In the genomic region with DNA sequence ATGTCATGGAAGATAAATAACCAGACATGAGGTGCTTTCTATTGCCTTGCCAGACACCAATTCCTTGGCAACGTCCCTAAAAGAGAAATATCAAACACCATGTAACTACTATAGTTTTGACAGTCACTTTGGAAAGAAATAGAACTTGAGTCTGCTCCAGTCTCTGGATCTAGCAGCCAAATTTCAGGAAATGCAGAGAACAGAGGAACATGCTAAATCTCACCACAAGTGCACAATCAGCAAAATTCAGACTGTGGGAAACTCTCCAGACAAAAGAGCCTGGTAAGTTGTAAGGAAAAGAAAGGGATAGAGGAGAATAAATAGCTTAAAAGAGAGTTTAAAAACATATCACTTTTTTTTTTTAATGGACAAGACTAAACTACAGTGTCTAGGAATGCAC, we compare ENCODE assay signal across 23 cellular contexts.
"Had no signal": no experiment of that assay in that cellular context is flagged by ENCODE, and none has a peak within 500 bp of the region (broad histone marks: within the 10 kb centered on the region; RNA-seq: fewer than 3 reads in every experiment).

No MANE protein-coding gene starts in this region.

- H3K4me3 ChIP-seq: SJSA1 had no signal

- H3K4me2 ChIP-seq: KMS-11, SK-N-SH had no signal

- H3K4me1 ChIP-seq: SJSA1 had no signal

- DNase-seq: Kasumi-1, MV-4-11, NCI-H1048, NCI-H1105, NCI-H1417, NCI-H1436 treated with DMSO at 0.1 percent for 48 hours, NCI-H1694, NCI-H187 treated with DMSO at 0.1 percent for 48 hours, NCI-H2029 treated with DMSO at 0.1 percent for 48 hours, NCI-H2171 treated with DMSO at 0.1 percent for 48 hours, NCI-H345, NCI-H510A, NCI-H524 treated with DMSO at 0.1 percent for 48 hours, NCI-H69, NCI-H774, Right ventricle myocardium superior, RPMI8226, SIG-M5, SK-N-SH, SW 1271 had no signal

- H3K27ac ChIP-seq: HL-60, KMS-11, SJSA1 had no signal

- H3K36me3 ChIP-seq: SJSA1 had no signal

- H3K27me3 ChIP-seq: SJSA1 had no signal

- H3K9ac ChIP-seq: KMS-11, SK-N-SH had no signal
